ENCODE assay signal across 17 cellular contexts in the genomic region with DNA sequence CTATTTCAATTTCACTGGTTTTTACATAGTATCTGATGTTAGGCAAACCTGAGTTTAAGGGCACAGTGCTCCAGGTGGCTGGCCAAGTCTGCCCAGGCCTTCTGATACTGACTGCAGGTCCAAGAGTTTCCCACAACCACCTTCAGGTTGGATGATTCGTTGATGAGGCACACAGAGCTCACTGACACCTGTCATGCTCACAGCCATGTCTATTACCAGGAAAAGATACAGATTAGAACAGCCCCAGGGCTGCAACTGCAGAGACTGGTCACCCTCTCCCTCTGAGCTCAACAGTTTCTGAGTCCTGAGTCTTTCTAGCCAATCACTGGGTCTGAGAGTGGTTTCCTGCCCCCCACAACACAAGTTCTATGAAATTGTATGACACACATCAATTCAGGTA.
"Had no signal": no experiment of that assay in that cellular context is flagged by ENCODE, and none has a peak within 500 bp of the region (broad histone marks: within the 10 kb centered on the region; RNA-seq: fewer than 3 reads in every experiment).

No MANE protein-coding gene starts in this region.

- ATAC-seq: left cardiac atrium; naive thymus-derived CD4-positive, alpha-beta T cell; Right ventricle myocardium inferior had no signal

- H3K27me3 ChIP-seq: brain microvascular endothelial cell, dorsolateral prefrontal cortex, tibial nerve had no signal

- H3K4me3 ChIP-seq: dorsolateral prefrontal cortex, SK-N-MC, tibial nerve had no signal

- H3K27me3 Mint-ChIP-seq: activated CD4-positive, alpha-beta T cell treated with anti-CD3 and anti-CD28 coated beads, Interleukin-2, amount 10 ng/mL, durations not matched to agents 7 days and 5 days; activated naive CD8-positive, alpha-beta T cell; activated T-cell treated with anti-CD3 and anti-CD28 coated beads, Interleukin-2, amount 50 U/mL, for 24 hours; naive thymus-derived CD4-positive, alpha-beta T cell had no signal

- H3K27ac ChIP-seq: brain microvascular endothelial cell, dorsolateral prefrontal cortex, SK-N-MC, tibial nerve had no signal

- DNase-seq: activated CD4-positive, alpha-beta T cell treated with anti-CD3 and anti-CD28 coated beads, Interleukin-2, amount 10 ng/mL, durations not matched to agents 7 days and 5 days; activated CD4-positive, CD25-positive, alpha-beta regulatory T cell; activated gamma-delta T cell; activated T-cell treated with anti-CD3 and anti-CD28 coated beads, Interleukin-2, amount 50 U/mL, for 24 hours; anterior cingulate cortex; brain microvascular endothelial cell; dorsolateral prefrontal cortex; foreskin melanocyte; left cardiac atrium; naive thymus-derived CD4-positive, alpha-beta T cell; retina; stimulated activated CD4-positive, alpha-beta T cell treated with anti-CD3 and anti-CD28 coated beads, Interleukin-12 subunit alpha, Interleukin-12 subunit beta, amount 100 ng/mL, for 4 hours; stimulated activated CD4-positive, alpha-beta T cell treated with anti-CD3 and anti-CD28 coated beads, Interleukin-2, amount 100 ng/mL, for 24 hours had no signal

- H3K27ac Mint-ChIP-seq: activated CD4-positive, alpha-beta T cell treated with anti-CD3 and anti-CD28 coated beads, Interleukin-2, amount 10 ng/mL, durations not matched to agents 7 days and 5 days; activated naive CD8-positive, alpha-beta T cell; activated T-cell treated with anti-CD3 and anti-CD28 coated beads, Interleukin-2, amount 50 U/mL, for 24 hours had no signal

- H3K4me3 Mint-ChIP-seq: activated CD4-positive, alpha-beta T cell treated with anti-CD3 and anti-CD28 coated beads, Interleukin-2, amount 10 ng/mL, durations not matched to agents 7 days and 5 days; activated naive CD8-positive, alpha-beta T cell; activated T-cell treated with anti-CD3 and anti-CD28 coated beads, Interleukin-2, amount 50 U/mL, for 24 hours; naive thymus-derived CD4-positive, alpha-beta T cell had no signal

- H3K4me1 Mint-ChIP-seq: activated CD4-positive, alpha-beta T cell treated with anti-CD3 and anti-CD28 coated beads, Interleukin-2, amount 10 ng/mL, durations not matched to agents 7 days and 5 days had no signal

- H3K4me1 ChIP-seq: tibial nerve had no signal
